Comparison of ENCODE assay signal across 1 cellular context in the genomic region with DNA sequence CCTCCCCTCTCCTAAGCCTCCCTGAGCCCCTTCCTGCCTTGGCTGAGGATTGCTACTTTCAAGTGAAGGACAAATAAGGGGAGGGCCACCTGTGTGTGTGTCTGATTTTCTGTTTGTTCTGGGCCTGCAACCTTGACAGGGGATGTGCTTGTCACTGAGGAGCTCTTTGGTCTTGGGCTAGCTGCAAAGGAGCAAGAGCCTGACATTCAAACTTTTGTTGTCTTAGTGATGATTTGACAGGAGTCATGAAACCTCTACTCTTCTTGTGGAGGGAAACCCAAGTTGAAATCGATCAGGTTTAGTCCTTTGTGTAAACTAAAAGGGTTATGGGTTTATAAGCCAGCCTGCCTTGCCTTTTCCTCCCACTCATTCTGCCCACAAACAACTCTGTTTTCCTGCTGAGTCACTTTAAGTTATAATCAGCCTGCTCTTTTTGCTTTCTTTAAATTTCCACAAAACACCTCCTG.
A peak's percentile ranks its signal among the peaks of the same experiment; 100 is the strongest.
TF ChIP-seq lines count a peak whose summit lies in the region.

No MANE protein-coding gene starts in this region.

TF ChIP-seq in HepG2, 621 proteins besides CTCF, POLR2A, EP300 and RAD21 (continued from another document and continues in another):
- TF ChIP-seq ZNF513 (CRISPR knock-in tag; conservative IDR thresholded peaks at IDR 0.05) (no peak), NFKB2 (CRISPR knock-in tag; IDR thresholded peaks at IDR 0.05; ENCODE audit: borderline replicate concordance) (no peak), MZF1 (CRISPR knock-in tag; IDR thresholded peaks at IDR 0.05; ENCODE audit: borderline replicate concordance) (no peak), EHMT2 (IDR thresholded peaks at IDR 0.05; ENCODE audit: borderline replicate concordance, low read depth, low read length) (no peak), SMAD9 (CRISPR knock-in tag; IDR thresholded peaks at IDR 0.05) (no peak), POGK (CRISPR knock-in tag; conservative IDR thresholded peaks at IDR 0.05) (no peak), RBAK (CRISPR knock-in tag; IDR thresholded peaks at IDR 0.05) (peak; percentile 91), CENPX (CRISPR knock-in tag; IDR thresholded peaks at IDR 0.05) (no peak), SP140L (CRISPR knock-in tag; IDR thresholded peaks at IDR 0.05; ENCODE audit: borderline replicate concordance) (no peak), CCDC6 (CRISPR knock-in tag; IDR thresholded peaks at IDR 0.05) (no peak), GZF1 (CRISPR knock-in tag; IDR thresholded peaks at IDR 0.05) (no peak), ZNF335 (CRISPR knock-in tag; IDR thresholded peaks at IDR 0.05) (no peak), KDM5A (IDR thresholded peaks at IDR 0.05; ENCODE audit: borderline replicate concordance, low read length) (no peak), FOXC1 (CRISPR knock-in tag; IDR thresholded peaks at IDR 0.05; ENCODE audit: borderline replicate concordance) (no peak), ZNF709 (CRISPR knock-in tag; IDR thresholded peaks at IDR 0.05) (no peak), ETV5 (CRISPR knock-in tag; IDR thresholded peaks at IDR 0.05; ENCODE audit: borderline replicate concordance) (0 out of 2 replicates have a peak, but pooled peaks have one; percentile 15), CEBPB (IDR thresholded peaks at IDR 0.05; ENCODE audit: borderline replicate concordance, low read depth, low read length) (no peak), ZHX2 (IDR thresholded peaks at IDR 0.05; ENCODE audit: low read depth) (no peak), ZHX2 (CRISPR knock-in tag; IDR thresholded peaks at IDR 0.05; ENCODE audit: borderline replicate concordance) (no peak), ZNF558 (CRISPR knock-in tag; IDR thresholded peaks at IDR 0.05; ENCODE audit: borderline replicate concordance) (no peak), CHD4 (IDR thresholded peaks at IDR 0.05; ENCODE audit: borderline replicate concordance, low read length) (no peak), SAP130 (CRISPR knock-in tag; IDR thresholded peaks at IDR 0.05; ENCODE audit: low read depth) (peak; percentile 71), ZNF749 (CRISPR knock-in tag; IDR thresholded peaks at IDR 0.05; ENCODE audit: borderline replicate concordance) (no peak), SP4 (CRISPR knock-in tag; IDR thresholded peaks at IDR 0.05) (no peak), HINFP (CRISPR knock-in tag; IDR thresholded peaks at IDR 0.05; ENCODE audit: low read depth) (no peak), ERF (CRISPR knock-in tag; IDR thresholded peaks at IDR 0.05) (0 out of 2 replicates have a peak, but pooled peaks have one; percentile 35), RBM39 (IDR thresholded peaks at IDR 0.05; ENCODE audit: low read depth, low read length, poor library complexity, severe bottlenecking) (no peak), CBX5 (CRISPR knock-in tag; IDR thresholded peaks at IDR 0.05; ENCODE audit: borderline replicate concordance) (no peak), ZNF570 (CRISPR knock-in tag; IDR thresholded peaks at IDR 0.05; ENCODE audit: borderline replicate concordance) (no peak), FOXA3 (CRISPR knock-in tag; IDR thresholded peaks at IDR 0.05) (peak; percentile 40; the same call in 1 of the 2 replicates), HDAC1 (CRISPR knock-in tag; IDR thresholded peaks at IDR 0.05) (peak; percentile 45; the same call in 1 of the 2 replicates), ZBTB1 (CRISPR knock-in tag; IDR thresholded peaks at IDR 0.05; ENCODE audit: borderline replicate concordance) (no peak), RFX5 (IDR thresholded peaks at IDR 0.05; ENCODE audit: low read depth, low read length) (no peak), ZBTB42 (CRISPR knock-in tag; IDR thresholded peaks at IDR 0.05) (no peak), MED8 (CRISPR knock-in tag; IDR thresholded peaks at IDR 0.05; ENCODE audit: insufficient replicate concordance) (no peak), POLR2AphosphoS2 (IDR thresholded peaks at IDR 0.05; ENCODE audit: low read depth, low read length) (no peak), IKZF4 (CRISPR knock-in tag; IDR thresholded peaks at IDR 0.05; ENCODE audit: borderline replicate concordance, low read depth, not compliant biosample characterization) (no peak), ZNF678 (CRISPR knock-in tag; IDR thresholded peaks at IDR 0.05) (no peak), ZSCAN20 (CRISPR knock-in tag; IDR thresholded peaks at IDR 0.05; ENCODE audit: borderline replicate concordance) (no peak), ZKSCAN1 (IDR thresholded peaks at IDR 0.05; ENCODE audit: low read length) (no peak), ZFP1 (CRISPR knock-in tag; IDR thresholded peaks at IDR 0.05) (no peak), PITX1 (CRISPR knock-in tag; IDR thresholded peaks at IDR 0.05) (peak; percentile 52; the same call in 1 of the 2 replicates)
- TF ChIP-seq, protein P1, sequence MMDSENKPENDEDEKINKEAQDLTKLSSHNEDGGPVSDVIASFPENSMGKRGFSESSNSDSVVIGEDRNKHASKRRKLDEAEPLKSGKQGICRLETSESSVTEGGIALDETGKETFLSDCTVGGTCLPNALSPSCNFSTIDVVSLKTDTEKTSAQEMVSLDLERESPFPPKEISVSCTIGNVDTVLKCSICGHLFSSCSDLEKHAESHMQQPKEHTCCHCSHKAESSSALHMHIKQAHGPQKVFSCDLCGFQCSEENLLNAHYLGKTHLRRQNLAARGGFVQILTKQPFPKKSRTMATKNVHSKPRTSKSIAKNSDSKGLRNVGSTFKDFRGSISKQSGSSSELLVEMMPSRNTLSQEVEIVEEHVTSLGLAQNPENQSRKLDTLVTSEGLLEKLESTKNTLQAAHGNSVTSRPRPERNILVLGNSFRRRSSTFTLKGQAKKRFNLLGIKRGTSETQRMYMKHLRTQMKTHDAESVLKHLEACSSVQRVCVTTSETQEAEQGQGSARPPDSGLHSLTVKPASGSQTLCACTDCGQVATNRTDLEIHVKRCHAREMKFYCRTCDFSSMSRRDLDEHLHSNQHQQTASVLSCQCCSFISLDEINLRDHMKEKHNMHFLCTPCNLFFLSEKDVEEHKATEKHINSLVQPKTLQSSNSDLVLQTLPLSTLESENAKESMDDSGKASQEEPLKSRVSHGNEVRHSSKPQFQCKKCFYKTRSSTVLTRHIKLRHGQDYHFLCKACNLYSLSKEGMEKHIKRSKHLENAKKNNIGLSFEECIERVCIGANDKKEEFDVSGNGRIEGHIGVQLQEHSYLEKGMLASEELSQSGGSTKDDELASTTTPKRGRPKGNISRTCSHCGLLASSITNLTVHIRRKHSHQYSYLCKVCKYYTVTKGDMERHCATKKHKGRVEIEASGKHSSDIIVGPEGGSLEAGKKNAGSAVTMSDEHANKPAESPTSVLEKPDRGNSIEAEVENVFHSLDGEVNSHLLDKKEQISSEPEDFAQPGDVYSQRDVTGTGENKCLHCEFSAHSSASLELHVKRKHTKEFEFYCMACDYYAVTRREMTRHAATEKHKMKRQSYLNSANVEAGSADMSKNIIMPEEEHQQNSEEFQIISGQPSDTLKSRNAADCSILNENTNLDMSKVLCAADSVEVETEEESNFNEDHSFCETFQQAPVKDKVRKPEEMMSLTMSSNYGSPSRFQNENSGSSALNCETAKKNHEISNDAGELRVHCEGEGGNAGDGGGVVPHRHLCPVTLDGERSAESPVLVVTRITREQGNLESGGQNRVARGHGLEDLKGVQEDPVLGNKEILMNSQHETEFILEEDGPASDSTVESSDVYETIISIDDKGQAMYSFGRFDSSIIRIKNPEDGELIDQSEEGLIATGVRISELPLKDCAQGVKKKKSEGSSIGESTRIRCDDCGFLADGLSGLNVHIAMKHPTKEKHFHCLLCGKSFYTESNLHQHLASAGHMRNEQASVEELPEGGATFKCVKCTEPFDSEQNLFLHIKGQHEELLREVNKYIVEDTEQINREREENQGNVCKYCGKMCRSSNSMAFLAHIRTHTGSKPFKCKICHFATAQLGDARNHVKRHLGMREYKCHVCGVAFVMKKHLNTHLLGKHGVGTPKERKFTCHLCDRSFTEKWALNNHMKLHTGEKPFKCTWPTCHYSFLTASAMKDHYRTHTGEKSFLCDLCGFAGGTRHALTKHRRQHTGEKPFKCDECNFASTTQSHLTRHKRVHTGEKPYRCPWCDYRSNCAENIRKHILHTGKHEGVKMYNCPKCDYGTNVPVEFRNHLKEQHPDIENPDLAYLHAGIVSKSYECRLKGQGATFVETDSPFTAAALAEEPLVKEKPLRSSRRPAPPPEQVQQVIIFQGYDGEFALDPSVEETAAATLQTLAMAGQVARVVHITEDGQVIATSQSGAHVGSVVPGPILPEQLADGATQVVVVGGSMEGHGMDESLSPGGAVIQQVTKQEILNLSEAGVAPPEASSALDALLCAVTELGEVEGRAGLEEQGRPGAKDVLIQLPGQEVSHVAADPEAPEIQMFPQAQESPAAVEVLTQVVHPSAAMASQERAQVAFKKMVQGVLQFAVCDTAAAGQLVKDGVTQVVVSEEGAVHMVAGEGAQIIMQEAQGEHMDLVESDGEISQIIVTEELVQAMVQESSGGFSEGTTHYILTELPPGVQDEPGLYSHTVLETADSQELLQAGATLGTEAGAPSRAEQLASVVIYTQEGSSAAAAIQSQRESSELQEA (CRISPR knock-in tag; IDR thresholded peaks at IDR 0.05; ENCODE audit: not compliant biosample characterization): no peak
- TF ChIP-seq, protein P2, sequence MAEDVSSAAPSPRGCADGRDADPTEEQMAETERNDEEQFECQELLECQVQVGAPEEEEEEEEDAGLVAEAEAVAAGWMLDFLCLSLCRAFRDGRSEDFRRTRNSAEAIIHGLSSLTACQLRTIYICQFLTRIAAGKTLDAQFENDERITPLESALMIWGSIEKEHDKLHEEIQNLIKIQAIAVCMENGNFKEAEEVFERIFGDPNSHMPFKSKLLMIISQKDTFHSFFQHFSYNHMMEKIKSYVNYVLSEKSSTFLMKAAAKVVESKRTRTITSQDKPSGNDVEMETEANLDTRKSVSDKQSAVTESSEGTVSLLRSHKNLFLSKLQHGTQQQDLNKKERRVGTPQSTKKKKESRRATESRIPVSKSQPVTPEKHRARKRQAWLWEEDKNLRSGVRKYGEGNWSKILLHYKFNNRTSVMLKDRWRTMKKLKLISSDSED (CRISPR knock-in tag; IDR thresholded peaks at IDR 0.05): no peak
